ENCODE assay signal across 11 cellular contexts in genomic region chr3:152243301-152243711, GRCh38. TPM values are rescaled to one million over a fixed set of nuclear protein-coding genes. Genes with fewer than 3 reads are reported as not detected.
DNase-seq lines count a peak whose midpoint lies in the region; ATAC-seq, FAIRE-seq and TF ChIP-seq lines count a peak whose summit lies in the region.
"Had no signal": no experiment of that assay in that cellular context is flagged by ENCODE, and none has a peak within 500 bp of the region (broad histone marks: within the 10 kb centered on the region; RNA-seq: fewer than 3 reads in every experiment).

No MANE protein-coding gene starts in this region.

- no peak for TF ChIP-seq CTCF in RWPE1 (conservative IDR thresholded peaks at IDR 0.05; ENCODE audit: low read depth)

- DNase-seq in activated T-helper 1 cell treated with anti-CD3 and anti-CD28 coated beads, Interleukin-12 subunit alpha, Interleukin-12 subunit beta, Interleukin-2, Interleukin-4 antibody, amounts not matched to agents 30 ng/mL and 10 ng/mL and 1 ng/mL, durations not matched to agents 14 hours and 24 hours and 36 hours (ENCODE audit: low spot score) = no peak
- DNase-seq in NCI-H146 (lab: John Stamatoyannopoulos, UW) = no peak
- DNase-seq in retina = no peak
- DNase-seq in RWPE1 (ENCODE audit: low spot score) = no peak
- DNase-seq in HTR-8/SVneo (ENCODE audit: insufficient read length, low spot score) = no peak
- DNase-seq: PC-3 had no signal

- H3K4me3 Mint-ChIP-seq in activated T-helper 1 cell treated with anti-CD3 and anti-CD28 coated beads, Interleukin-12 subunit alpha, Interleukin-12 subunit beta, Interleukin-2, Interleukin-4 antibody, amounts not matched to agents 30 ng/mL and 10 ng/mL and 1 ng/mL, durations not matched to agents 14 hours and 24 hours and 36 hours = peak overlapping the region; percentile 96
- H3K4me3 Mint-ChIP-seq: neural crest cell had no signal

- H3K4me3 ChIP-seq in BLaER1 = no peak overlapping the region

- intact Hi-C loops in activated T-helper 1 cell treated with anti-CD3 and anti-CD28 coated beads, Interleukin-12 subunit alpha, Interleukin-12 subunit beta, Interleukin-2, Interleukin-4 antibody, amounts not matched to agents 30 ng/mL and 10 ng/mL and 1 ng/mL, durations not matched to agents 14 hours and 24 hours and 36 hours (cut with micrococcal nuclease) = loop anchor here (1.0 to 5.0 kb wide), 6 partner anchors 25 to 171 kb away; partner anchors contain the start of gene MBNL1

- POLR2A ChIA-PET in RWPE1 (lab: Yijun Ruan, JAX; ENCODE audit: low non-redundant PET) = no interaction called here

- no peak overlapping the region for H3K9ac ChIP-seq in BLaER1

- H3K9me3 ChIP-seq in BLaER1 = no peaks in the 10 kb centered on the region

- H3K27ac Mint-ChIP-seq in activated T-helper 1 cell treated with anti-CD3 and anti-CD28 coated beads, Interleukin-12 subunit alpha, Interleukin-12 subunit beta, Interleukin-2, Interleukin-4 antibody, amounts not matched to agents 30 ng/mL and 10 ng/mL and 1 ng/mL, durations not matched to agents 14 hours and 24 hours and 36 hours = peak overlapping the region; percentile 96

- H4K20me1 ChIP-seq in BLaER1 = no peaks in the 10 kb centered on the region

- no peak for FAIRE-seq in HTR-8/SVneo (lab: Jason Lieb, UNC)
- FAIRE-seq: colon had no signal

- peaks cover 41% of the 10 kb centered on the region for H3K4me1 ChIP-seq in BLaER1

- H3K4me2 ChIP-seq in BLaER1 = peak overlapping the region; percentile 76

- CTCF ChIA-PET in RWPE1 (lab: Yijun Ruan, JAX) = interaction anchor here (0.7 kb wide), 1 partner anchor 17 kb away, joined by 4 read pairs; no protein-coding TSS in a partner anchor

- peaks cover 1% of the 10 kb centered on the region for H3K36me3 Mint-ChIP-seq in activated T-helper 1 cell treated with anti-CD3 and anti-CD28 coated beads, Interleukin-12 subunit alpha, Interleukin-12 subunit beta, Interleukin-2, Interleukin-4 antibody, amounts not matched to agents 30 ng/mL and 10 ng/mL and 1 ng/mL, durations not matched to agents 14 hours and 24 hours and 36 hours (ENCODE audit: low read depth)

- H3K36me3 ChIP-seq in BLaER1 = no peaks in the 10 kb centered on the region

- H3K4me1 Mint-ChIP-seq in activated T-helper 1 cell treated with anti-CD3 and anti-CD28 coated beads, Interleukin-12 subunit alpha, Interleukin-12 subunit beta, Interleukin-2, Interleukin-4 antibody, amounts not matched to agents 30 ng/mL and 10 ng/mL and 1 ng/mL, durations not matched to agents 14 hours and 24 hours and 36 hours (ENCODE audit: low read depth) = peaks cover 67% of the 10 kb centered on the region
- H3K4me1 Mint-ChIP-seq: neural crest cell had no signal

- H3K27me3 Mint-ChIP-seq in activated T-helper 1 cell treated with anti-CD3 and anti-CD28 coated beads, Interleukin-12 subunit alpha, Interleukin-12 subunit beta, Interleukin-2, Interleukin-4 antibody, amounts not matched to agents 30 ng/mL and 10 ng/mL and 1 ng/mL, durations not matched to agents 14 hours and 24 hours and 36 hours (ENCODE audit: insufficient read depth) = no peaks in the 10 kb centered on the region

- peak; percentile 76 for ATAC-seq in GM19324 (IDR thresholded peaks at IDR 0.05; ENCODE audit: low FRiP score, unreplicated experiment)
- peak; percentile 76 for ATAC-seq in HG03103 (IDR thresholded peaks at IDR 0.05; ENCODE audit: low read depth, unreplicated experiment)

- no peaks in the 10 kb centered on the region for H3K27me3 ChIP-seq in BLaER1

- H3K27ac ChIP-seq in BLaER1 = no peak overlapping the region
- H3K27ac ChIP-seq in RWPE1 = no peak overlapping the region

- H3K9me3 Mint-ChIP-seq in activated T-helper 1 cell treated with anti-CD3 and anti-CD28 coated beads, Interleukin-12 subunit alpha, Interleukin-12 subunit beta, Interleukin-2, Interleukin-4 antibody, amounts not matched to agents 30 ng/mL and 10 ng/mL and 1 ng/mL, durations not matched to agents 14 hours and 24 hours and 36 hours = no peaks in the 10 kb centered on the region
- H3K9me3 Mint-ChIP-seq: neural crest cell had no signal

RNA-seq across cellular contexts. Expression of gene MBNL1, which starts 25.4 kb away (rescaled TPM):
- 295 and 308 TPM in 2 replicates for total RNA-seq in activated T-helper 1 cell treated with anti-CD3 and anti-CD28 coated beads, Interleukin-12 subunit alpha, Interleukin-12 subunit beta, Interleukin-2, Interleukin-4 antibody, amounts not matched to agents 30 ng/mL and 10 ng/mL and 1 ng/mL, durations not matched to agents 14 hours and 24 hours and 36 hours
